20 cellular contexts compared by ENCODE assay signal in genomic region chr14:63443361-63443760, GRCh38.
"Had no signal": no experiment of that assay in that cellular context is flagged by ENCODE, and none has a peak within 500 bp of the region (broad histone marks: within the 10 kb centered on the region; RNA-seq: fewer than 3 reads in every experiment).

No MANE protein-coding gene starts in this region.

- H3K9me3 Mint-ChIP-seq: naive B cell; natural killer cell treated with Interleukin-12 subunit alpha and Interleukin-12 subunit beta and Interleukin-15 and Interleukin-18, amount 100 ng/mL, for 72 hours; neural progenitor cell; stimulated activated effector memory CD8-positive, alpha-beta T cell treated with anti-CD3 and anti-CD28 coated beads, Interleukin-12 subunit alpha, Interleukin-12 subunit beta, amount 100 ng/mL, for 72 hours had no signal

- H3K4me1 ChIP-seq: neural progenitor cell had no signal

- ATAC-seq: lower lobe of right lung; mucosa of descending colon; natural killer cell treated with Interleukin-12 subunit alpha and Interleukin-12 subunit beta and Interleukin-15 and Interleukin-18, amount 100 ng/mL, for 72 hours; stimulated activated effector memory CD8-positive, alpha-beta T cell treated with anti-CD3 and anti-CD28 coated beads, Interleukin-12 subunit alpha, Interleukin-12 subunit beta, amount 100 ng/mL, for 72 hours had no signal

- H3K4me3 ChIP-seq: coronary artery, lower lobe of right lung, mucosa of descending colon, neural progenitor cell, right atrium auricular region, sigmoid colon, thoracic aorta, tibial nerve, vagina had no signal

- H3K4me2 ChIP-seq: neural progenitor cell had no signal

- H3K36me3 ChIP-seq: lower lobe of right lung, neural progenitor cell, right atrium auricular region, sigmoid colon, thoracic aorta, vagina had no signal

- H3K9me3 ChIP-seq: lower lobe of right lung, mucosa of descending colon, right atrium auricular region, sigmoid colon, thoracic aorta, tibial nerve, vagina had no signal

- DNase-seq: dermis blood vessel endothelial cell; effector memory CD4-positive, alpha-beta T cell; left ventricle myocardium superior; lower lobe of right lung; mucosa of descending colon; naive B cell; sigmoid colon; stimulated activated CD4-positive, alpha-beta T cell treated with anti-CD3 and anti-CD28 coated beads, Interleukin-2, amount 100 ng/mL, for 24 hours; stimulated activated CD4-positive, alpha-beta T cell treated with anti-CD3 and anti-CD28 coated beads, Interleukin-4, amount 100 ng/mL, for 24 hours; stimulated activated naive CD4-positive, alpha-beta T cell treated with Interleukin-2 at 50 U/mL for 16 hours had no signal

- H3K27ac Mint-ChIP-seq: natural killer cell treated with Interleukin-12 subunit alpha and Interleukin-12 subunit beta and Interleukin-15 and Interleukin-18, amount 100 ng/mL, for 72 hours; neural progenitor cell; stimulated activated effector memory CD8-positive, alpha-beta T cell treated with anti-CD3 and anti-CD28 coated beads, Interleukin-12 subunit alpha, Interleukin-12 subunit beta, amount 100 ng/mL, for 72 hours had no signal

- H3K9ac ChIP-seq: neural progenitor cell, parathyroid adenoma had no signal

- H3K27me3 ChIP-seq: neural progenitor cell, right atrium auricular region, sigmoid colon, tibial nerve, vagina had no signal

- H3K4me3 Mint-ChIP-seq: naive B cell; natural killer cell treated with Interleukin-12 subunit alpha and Interleukin-12 subunit beta and Interleukin-15 and Interleukin-18, amount 100 ng/mL, for 72 hours; neural progenitor cell; stimulated activated effector memory CD8-positive, alpha-beta T cell treated with anti-CD3 and anti-CD28 coated beads, Interleukin-12 subunit alpha, Interleukin-12 subunit beta, amount 100 ng/mL, for 72 hours had no signal

- H3K27me3 Mint-ChIP-seq: naive B cell; natural killer cell treated with Interleukin-12 subunit alpha and Interleukin-12 subunit beta and Interleukin-15 and Interleukin-18, amount 100 ng/mL, for 72 hours; progenitor cell of endocrine pancreas had no signal

- H3K4me1 Mint-ChIP-seq: neural progenitor cell had no signal

- H2AFZ ChIP-seq: neural progenitor cell, parathyroid adenoma had no signal

- H3K27ac ChIP-seq: coronary artery, lower lobe of right lung, neural progenitor cell, parathyroid adenoma, right atrium auricular region, sigmoid colon, thoracic aorta, tibial nerve, vagina had no signal
